In genomic region chr3:108462899-108463298, GRCh38 we compare ENCODE assay signal across 22 cellular contexts. TPM values are rescaled to one million over a fixed set of nuclear protein-coding genes. Genes with fewer than 3 reads are reported as not detected.
DNase-seq lines count a peak whose midpoint lies in the region; ATAC-seq and TF ChIP-seq lines count a peak whose summit lies in the region.
"Had no signal": no experiment of that assay in that cellular context is flagged by ENCODE, and none has a peak within 500 bp of the region (broad histone marks: within the 10 kb centered on the region; RNA-seq: fewer than 3 reads in every experiment).

No MANE protein-coding gene starts in this region.

- no peaks in the 10 kb centered on the region for H3K36me3 ChIP-seq in neuronal stem cell (replicated peaks in 1 of 2; ENCODE audit: control insufficient read depth in 2 of 2, insufficient read depth in 2 of 2, low read length in 2 of 2)
- no peaks in the 10 kb centered on the region for H3K36me3 ChIP-seq in CD8-positive, alpha-beta memory T cell (ENCODE audit: insufficient read depth, low read length)
- H3K36me3 ChIP-seq: left ventricle myocardium inferior, MG63, Peyer's patch, right lobe of liver, upper lobe of left lung had no signal

- H3K4me3 ChIP-seq in cardiac fibroblast (replicated peaks in 1 of 2; ENCODE audit: low read depth in 2 of 2, low read length in 2 of 2) (no peak overlapping the region), neuronal stem cell (ENCODE audit: low read length in 2 of 2) (no peak overlapping the region)
- H3K4me3 ChIP-seq in CD8-positive, alpha-beta memory T cell (ENCODE audit: low read length), result no peak overlapping the region
- H3K4me3 ChIP-seq: coronary artery, left ventricle myocardium inferior, MG63, Peyer's patch, right lobe of liver, upper lobe of left lung had no signal

- H2AFZ ChIP-seq in neuronal stem cell (ENCODE audit: low read length), result peak overlapping the region; percentile 28

- H2AK5ac ChIP-seq in neuronal stem cell (ENCODE audit: low read depth, low read length), result no peak overlapping the region

- no peaks in the 10 kb centered on the region for H3K4me1 ChIP-seq in neuronal stem cell (ENCODE audit: control insufficient read depth in 2 of 2, insufficient read depth in 1 of 2, low read depth in 1 of 2, low read length in 2 of 2)
- no peaks in the 10 kb centered on the region for H3K4me1 ChIP-seq in CD8-positive, alpha-beta memory T cell (ENCODE audit: insufficient read depth, low read length)
- H3K4me1 ChIP-seq: left ventricle myocardium inferior, Peyer's patch, right lobe of liver, upper lobe of left lung had no signal

- H3K23ac ChIP-seq in neuronal stem cell (ENCODE audit: low read depth, low read length, poor library complexity), result no peak overlapping the region

- peak; percentile 60 for DNase-seq in COLO829 (ENCODE audit: low spot score)
- peak; percentile 43 for DNase-seq in NCI-H226
- DNase-seq in cardiac fibroblast (ENCODE audit: low read depth in 2 of 2), result peak; percentile 39 to 40
- DNase-seq in neuronal stem cell (ENCODE audit: low spot score), result no peak
- DNase-seq in NCI-H510A treated with DMSO at 0.1 percent for 48 hours (lab: John Stamatoyannopoulos, UW), result no peak
- DNase-seq in CD8-positive, alpha-beta memory T cell, result no peak
- no peak for DNase-seq in NCI-H128 (lab: John Stamatoyannopoulos, UW; ENCODE audit: unreplicated experiment)
- DNase-seq: activated CD4-positive, alpha-beta T cell treated with anti-CD3 and anti-CD28 coated beads, Interleukin-2, amount 10 ng/mL, durations not matched to agents 7 days and 5 days; activated CD8-positive, alpha-beta memory T cell treated with anti-CD3 and anti-CD28 coated beads, Interleukin-2, amount 50 U/mL, for 4 hours; activated gamma-delta T cell; amniotic stem cell; left ventricle myocardium inferior; MG63; NCI-H146; Peyer's patch; right lobe of liver; stimulated activated naive CD8-positive, alpha-beta T cell treated with anti-CD3 and anti-CD28 coated beads, Interleukin-15, Interleukin-2, amounts not matched to agents 100 U/mL and 50 U/mL, for 24 hours; upper lobe of left lung had no signal

- H3K4me3 Mint-ChIP-seq in CD8-positive, alpha-beta memory T cell, result no peak overlapping the region
- no peak overlapping the region for H3K4me3 Mint-ChIP-seq in activated T-helper 17 cell treated with anti-CD3 and anti-CD28 coated beads, Interleukin-2, amount 50 U/mL, for 72 hours
- H3K4me3 Mint-ChIP-seq: activated CD4-positive, alpha-beta T cell treated with anti-CD3 and anti-CD28 coated beads, Interleukin-2, amount 10 ng/mL, durations not matched to agents 7 days and 5 days; B cell had no signal

- no peak for ATAC-seq in activated T-helper 17 cell treated with anti-CD3 and anti-CD28 coated beads, Interleukin-2, amount 50 U/mL, for 72 hours (replicated peaks)
- ATAC-seq: HepG2; right lobe of liver; stimulated activated naive CD8-positive, alpha-beta T cell treated with anti-CD3 and anti-CD28 coated beads, Interleukin-15, Interleukin-2, amounts not matched to agents 100 U/mL and 50 U/mL, for 24 hours had no signal

- no peak overlapping the region for H3K27ac ChIP-seq in neuronal stem cell (replicated peaks; ENCODE audit: low read length)
- H3K27ac ChIP-seq in CD8-positive, alpha-beta memory T cell (ENCODE audit: low read depth, low read length), result no peak overlapping the region
- H3K27ac ChIP-seq: coronary artery, left ventricle myocardium inferior, Peyer's patch, right lobe of liver, upper lobe of left lung had no signal

- no peak for TF ChIP-seq CTCF in cardiac fibroblast (IDR thresholded peaks at IDR 0.05; ENCODE audit: low read depth, low read length)

- H3K79me1 ChIP-seq in neuronal stem cell (ENCODE audit: low read depth, low read length), result no peaks in the 10 kb centered on the region

- H2BK12ac ChIP-seq in neuronal stem cell (ENCODE audit: low read length), result no peak overlapping the region

- H2BK15ac ChIP-seq in neuronal stem cell (ENCODE audit: low read length), result no peak overlapping the region

- H3K27me3 ChIP-seq in neuronal stem cell (ENCODE audit: control insufficient read depth in 3 of 3, insufficient read depth in 3 of 3, low read depth in 1 of 3, low read length in 3 of 3), result no peaks in the 10 kb centered on the region
- no peaks in the 10 kb centered on the region for H3K27me3 ChIP-seq in CD8-positive, alpha-beta memory T cell (ENCODE audit: insufficient read depth, low read length, poor library complexity, severe bottlenecking)
- H3K27me3 ChIP-seq: MG63, Peyer's patch, right lobe of liver, upper lobe of left lung had no signal

- CTCF ChIA-PET in CD8-positive, alpha-beta memory T cell (lab: Charles Lee), result no interaction called here

- H4K91ac ChIP-seq in neuronal stem cell (ENCODE audit: low read depth, low read length, poor library complexity), result no peak overlapping the region

- peaks cover 0 to 4% of the 10 kb centered on the region in 2 donors for H3K27me3 Mint-ChIP-seq in CD8-positive, alpha-beta memory T cell
- H3K27me3 Mint-ChIP-seq in activated T-helper 17 cell treated with anti-CD3 and anti-CD28 coated beads, Interleukin-2, amount 50 U/mL, for 72 hours, result no peaks in the 10 kb centered on the region
- H3K27me3 Mint-ChIP-seq: B cell had no signal

- no peaks in the 10 kb centered on the region for H3K36me3 Mint-ChIP-seq in CD8-positive, alpha-beta memory T cell
- H3K36me3 Mint-ChIP-seq in activated T-helper 17 cell treated with anti-CD3 and anti-CD28 coated beads, Interleukin-2, amount 50 U/mL, for 72 hours (ENCODE audit: low read depth), result no peaks in the 10 kb centered on the region

- no peaks in the 10 kb centered on the region for H3K9me3 ChIP-seq in neuronal stem cell (replicated peaks in 1 of 2; ENCODE audit: control insufficient read depth in 2 of 2, insufficient read depth in 1 of 2, low read depth in 1 of 2, low read length in 2 of 2)
- no peaks in the 10 kb centered on the region for H3K9me3 ChIP-seq in CD8-positive, alpha-beta memory T cell (ENCODE audit: low read length)
- H3K9me3 ChIP-seq: left ventricle myocardium inferior, MG63, Peyer's patch, right lobe of liver, upper lobe of left lung had no signal

- no peak overlapping the region for H2BK5ac ChIP-seq in neuronal stem cell (ENCODE audit: low read length)

- H3K9me3 Mint-ChIP-seq in CD8-positive, alpha-beta memory T cell, result no peaks in the 10 kb centered on the region
- H3K9me3 Mint-ChIP-seq in activated T-helper 17 cell treated with anti-CD3 and anti-CD28 coated beads, Interleukin-2, amount 50 U/mL, for 72 hours, result no peaks in the 10 kb centered on the region
- H3K9me3 Mint-ChIP-seq: activated CD4-positive, alpha-beta T cell treated with anti-CD3 and anti-CD28 coated beads, Interleukin-2, amount 10 ng/mL, durations not matched to agents 7 days and 5 days had no signal

- no CpG with 5 or more reads among the region's 2 CpGs for WGBS in neuronal stem cell (ENCODE audit: extremely low coverage in 2 of 2, insufficient read length in 2 of 2, insufficient replicate concordance in 1 of 2), 2 donors

- no peak overlapping the region for H2BK120ac ChIP-seq in neuronal stem cell (ENCODE audit: low read depth, low read length)

- H3K18ac ChIP-seq in neuronal stem cell (ENCODE audit: low read length), result no peak overlapping the region

- no peak overlapping the region for H3K9ac ChIP-seq in neuronal stem cell (ENCODE audit: low read depth, low read length, poor library complexity)

- H3K4me1 Mint-ChIP-seq in CD8-positive, alpha-beta memory T cell, result no peaks in the 10 kb centered on the region
- H3K4me1 Mint-ChIP-seq in activated T-helper 17 cell treated with anti-CD3 and anti-CD28 coated beads, Interleukin-2, amount 50 U/mL, for 72 hours, result no peaks in the 10 kb centered on the region
- H3K4me1 Mint-ChIP-seq: activated CD4-positive, alpha-beta T cell treated with anti-CD3 and anti-CD28 coated beads, Interleukin-2, amount 10 ng/mL, durations not matched to agents 7 days and 5 days had no signal

- no peak overlapping the region for H3K14ac ChIP-seq in neuronal stem cell (ENCODE audit: low read length)

- no peak overlapping the region for H3K4ac ChIP-seq in neuronal stem cell (ENCODE audit: low read length)

- no peak overlapping the region for H3K4me2 ChIP-seq in neuronal stem cell (ENCODE audit: insufficient read depth, low read length, poor library complexity, severe bottlenecking)

- POLR2A ChIA-PET in CD8-positive, alpha-beta memory T cell (lab: Charles Lee), result interaction anchor here (0.6 kb wide), 1 partner anchor 767 kb away, joined by 3 read pairs; no protein-coding TSS in a partner anchor

- no peak overlapping the region for H3K27ac Mint-ChIP-seq in CD8-positive, alpha-beta memory T cell
- no peak overlapping the region for H3K27ac Mint-ChIP-seq in activated T-helper 17 cell treated with anti-CD3 and anti-CD28 coated beads, Interleukin-2, amount 50 U/mL, for 72 hours
- H3K27ac Mint-ChIP-seq: activated CD4-positive, alpha-beta T cell treated with anti-CD3 and anti-CD28 coated beads, Interleukin-2, amount 10 ng/mL, durations not matched to agents 7 days and 5 days; B cell had no signal

- no peak overlapping the region for H4K8ac ChIP-seq in neuronal stem cell (ENCODE audit: low read depth, low read length)

RNA-seq across cellular contexts. Expression of gene MYH15, which starts 47.5 kb away (rescaled TPM):
- polyA plus RNA-seq in neuronal stem cell (2013, experiment 1 of 2), result 0.03 TPM
- polyA plus RNA-seq in neuronal stem cell (2013, experiment 2 of 2), result 0.06 TPM
- under 1 TPM; 0.11 to 0.18 TPM for total RNA-seq in CD8-positive, alpha-beta memory T cell
- not detected for polyA plus RNA-seq in CD8-positive, alpha-beta memory T cell
- total RNA-seq in activated T-helper 17 cell treated with anti-CD3 and anti-CD28 coated beads, Interleukin-2, amount 50 U/mL, for 72 hours, result under 1 TPM; 0.26 to 0.42 TPM
- total RNA-seq: B cell, right lobe of liver had no signal

Comparison
In these comparisons a context has a peak if more than half of its experiments do, and no peak if none do; other contexts are left out.
1. DNase-seq: peak in COLO829 (single experiment), NCI-H226 (single experiment) and cardiac fibroblast (2 of 2); none in neuronal stem cell (single experiment), NCI-H510A treated with DMSO at 0.1 percent for 48 hours (single experiment), CD8-positive, alpha-beta memory T cell (0 of 5) and NCI-H128 (single experiment).